13 cellular contexts compared by ENCODE assay signal in genomic region chr6:74597840-74598239, GRCh38.
DNase-seq lines count a peak whose midpoint lies in the region; ATAC-seq, FAIRE-seq and TF ChIP-seq lines count a peak whose summit lies in the region.
"Had no signal": no experiment of that assay in that cellular context is flagged by ENCODE, and none has a peak within 500 bp of the region (broad histone marks: within the 10 kb centered on the region; RNA-seq: fewer than 3 reads in every experiment).

No MANE protein-coding gene starts in this region.

- no peaks in the 10 kb centered on the region for H3K27me3 ChIP-seq in GM06990 (replicated peaks; ENCODE audit: control insufficient read depth, insufficient read depth, low read length)
- 0 out of 2 replicates have a peak, but pooled peaks cover 3% of the 10 kb centered on the region for H3K27me3 ChIP-seq in Karpas-422 (ENCODE audit: low read length)

- no peak overlapping the region for H3K9ac ChIP-seq in Karpas-422 (ENCODE audit: low read length)

- H3K4me2 ChIP-seq in Karpas-422 (ENCODE audit: low read depth, low read length, poor library complexity, severe bottlenecking) = no peak overlapping the region

- no peak overlapping the region for H2AFZ ChIP-seq in Karpas-422 (ENCODE audit: low read length)

- H3K79me2 ChIP-seq in Karpas-422 (ENCODE audit: low read length) = no peaks in the 10 kb centered on the region

- no peaks in the 10 kb centered on the region for H3K9me3 ChIP-seq in Karpas-422 (ENCODE audit: low read length)
- H3K9me3 ChIP-seq: mucosa of descending colon had no signal

- FAIRE-seq in RCC 7860 (lab: Jason Lieb, UNC) = no peak
- FAIRE-seq: K562, urothelium cell line had no signal

- peaks cover 4% of the 10 kb centered on the region; the same call in 1 of the 2 replicates for H3K9me2 ChIP-seq in Karpas-422 (replicated peaks; ENCODE audit: insufficient read depth, low read length)

- H3K4me3 ChIP-seq in GM06990 (replicated peaks; ENCODE audit: low read depth, low read length) (no peak overlapping the region), Karpas-422 (ENCODE audit: low read length) (no peak overlapping the region)
- H3K4me3 ChIP-seq: coronary artery, K562, mucosa of descending colon had no signal

- TF ChIP-seq CTCF in GM06990 (IDR thresholded peaks at IDR 0.05; ENCODE audit: insufficient read depth, low read length, poor library complexity, severe bottlenecking) = no peak

- ATAC-seq in GM19452 (IDR thresholded peaks at IDR 0.05; ENCODE audit: unreplicated experiment) = peak; percentile 39
- ATAC-seq in HG02840 (IDR thresholded peaks at IDR 0.05; ENCODE audit: low FRiP score, unreplicated experiment) = peak; percentile 35
- ATAC-seq in HG03432 (IDR thresholded peaks at IDR 0.05; ENCODE audit: unreplicated experiment) = peak; percentile 45
- ATAC-seq: K562, mucosa of descending colon had no signal

- H3K36me3 ChIP-seq in GM06990 (ENCODE audit: control insufficient read depth, insufficient read depth, low read length) (no peaks in the 10 kb centered on the region), Karpas-422 (ENCODE audit: insufficient read depth, low read length) (no peaks in the 10 kb centered on the region)

- no peak overlapping the region for H3K27ac ChIP-seq in Karpas-422 (ENCODE audit: low read length)
- H3K27ac ChIP-seq: coronary artery had no signal

- H3K4me1 ChIP-seq in Karpas-422 (ENCODE audit: low read length) = no peaks in the 10 kb centered on the region

- DNase-seq in GM06990 (ENCODE audit: extremely low read depth, insufficient read length) (peak; percentile 41), Karpas-422 (no peak), RCC 7860 (ENCODE audit: low spot score) (no peak), DMS79 (lab: John Stamatoyannopoulos, UW) (no peak), CD1c-positive myeloid dendritic cell (ENCODE audit: extremely low spot score) (no peak)
- DNase-seq: H7, mucosa of descending colon had no signal

- H4K20me1 ChIP-seq in Karpas-422 (ENCODE audit: insufficient read depth, low read depth, low read length) = no peaks in the 10 kb centered on the region
